16 cellular contexts compared by ENCODE assay signal in the genomic region with DNA sequence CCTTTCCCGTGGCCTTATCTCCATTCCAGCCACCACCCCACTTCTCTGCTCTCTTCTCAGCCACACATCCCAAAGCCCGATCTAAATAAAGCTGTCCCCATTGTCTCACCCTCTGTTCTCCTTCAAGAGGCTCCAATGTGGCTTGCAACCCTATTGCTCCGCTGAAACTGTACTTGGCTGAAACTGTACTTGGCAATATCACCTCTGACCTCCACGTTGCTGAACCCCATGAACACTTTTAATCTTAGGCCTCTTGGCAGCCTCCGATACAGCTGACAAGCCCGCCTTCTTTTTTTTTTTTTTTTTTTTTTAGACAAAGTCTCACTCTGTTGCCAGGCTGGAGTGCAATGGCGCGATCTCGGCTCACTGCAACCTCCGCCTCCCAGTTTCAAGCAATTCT. TPM values are rescaled to one million over a fixed set of nuclear protein-coding genes. Genes with fewer than 3 reads are reported as not detected.
A peak's percentile ranks its signal among the peaks of the same experiment; 100 is the strongest.
DNase-seq lines count a peak whose midpoint lies in the region; TF ChIP-seq lines count a peak whose summit lies in the region.
"Had no signal": no experiment of that assay in that cellular context is flagged by ENCODE, and none has a peak within 500 bp of the region (broad histone marks: within the 10 kb centered on the region; RNA-seq: fewer than 3 reads in every experiment).

No MANE protein-coding gene starts in this region.

- BruUV-seq in MCF 10A (replicated peaks; lab: Mats Ljungman, UMichigan) = no TSS peak
- BruUV-seq in mammary epithelial cell (replicated peaks; lab: Mats Ljungman, UMichigan) = no TSS peak

- H4K8ac ChIP-seq in mesendoderm (ENCODE audit: low read depth, low read length) = no peak overlapping the region

- H3K4me1 ChIP-seq in mammary epithelial cell (ENCODE audit: insufficient read depth, low read length) (no peaks in the 10 kb centered on the region), adrenal gland (replicated peaks in 1 of 2) (peaks cover 8 to 82% of the 10 kb centered on the region in 2 donors), mesendoderm (ENCODE audit: control insufficient read depth, low read depth, low read length) (peaks cover 11% of the 10 kb centered on the region)

- H3K9me3 Mint-ChIP-seq in MCF 10A (ENCODE audit: unreplicated experiment) = no peaks in the 10 kb centered on the region
- H3K9me3 Mint-ChIP-seq in progenitor cell of endocrine pancreas (ENCODE audit: low read depth) = no peaks in the 10 kb centered on the region
- H3K9me3 Mint-ChIP-seq: CD4-positive, CD25-positive, alpha-beta regulatory T cell had no signal

- H3K27ac Mint-ChIP-seq in MCF 10A (ENCODE audit: low read depth, unreplicated experiment) (peak overlapping the region; percentile 83), progenitor cell of endocrine pancreas (peak overlapping the region; percentile 47)

- POLR2A ChIA-PET in MCF 10A (lab: Yijun Ruan, JAX) = no interaction called here

- no peak overlapping the region for H2AK5ac ChIP-seq in mesendoderm (ENCODE audit: low read length)

- H2BK15ac ChIP-seq in mesendoderm (replicated peaks; ENCODE audit: low read depth) = no peak overlapping the region

- H3K4ac ChIP-seq in mesendoderm (ENCODE audit: low read depth, low read length) = no peak overlapping the region

- intact Hi-C loops in MCF 10A (cut with micrococcal nuclease) = no loop called here
- intact Hi-C loops in mammary epithelial cell (cut with micrococcal nuclease) = no loop called here
- intact Hi-C loops in adrenal gland (cut with DNase I) = no loop called here

- TF ChIP-seq CTCF in MCF 10A (IDR thresholded peaks at IDR 0.05; ENCODE audit: unreplicated experiment) (no peak), mammary epithelial cell (conservative IDR thresholded peaks at IDR 0.05 in 1 of 2, IDR thresholded peaks at IDR 0.05 in 1 of 2; ENCODE audit: extremely low read depth in 1 of 2, insufficient read depth in 1 of 2, low read depth in 1 of 2, low read length in 2 of 2) (no peak), adrenal gland (IDR thresholded peaks at IDR 0.05) (no peak), progenitor cell of endocrine pancreas (IDR thresholded peaks at IDR 0.05; ENCODE audit: unreplicated experiment) (no peak)

- no peak overlapping the region for H2AFZ ChIP-seq in mammary epithelial cell (ENCODE audit: low read depth, low read length)
- H2AFZ ChIP-seq: GM23248 had no signal

- dilution Hi-C loops in mammary epithelial cell (cut with HindIII; ENCODE audit: low sequenced_read_pairs) = no loop called here

- no peak overlapping the region for H2BK5ac ChIP-seq in mesendoderm (ENCODE audit: low read length)

- H3K23ac ChIP-seq in mesendoderm (ENCODE audit: low read length) = no peak overlapping the region

- in situ Hi-C loops in mammary epithelial cell (cut with MboI; ENCODE audit: low sequenced_read_pairs in 2 of 2) = no loop called here

- TF ChIP-seq POLR2A in adrenal gland (IDR thresholded peaks at IDR 0.05) = no peak

- no peak overlapping the region for H3K4me3 Mint-ChIP-seq in MCF 10A (ENCODE audit: unreplicated experiment)
- H3K4me3 Mint-ChIP-seq in progenitor cell of endocrine pancreas (ENCODE audit: low read depth) = no peak overlapping the region
- H3K4me3 Mint-ChIP-seq: CD4-positive, CD25-positive, alpha-beta regulatory T cell had no signal

- no peaks in the 10 kb centered on the region for H3K9me3 ChIP-seq in mammary epithelial cell (replicated peaks; ENCODE audit: insufficient read depth, low read length)
- H3K9me3 ChIP-seq in adrenal gland (replicated peaks in 1 of 3) = no peaks in the 10 kb centered on the region
- H3K9me3 ChIP-seq: MG63 had no signal

- no peak overlapping the region for H2BK120ac ChIP-seq in mesendoderm (ENCODE audit: low read depth, low read length)

- no peak overlapping the region for H3K18ac ChIP-seq in mesendoderm (ENCODE audit: low read length)

- whole genome bisulfite sequencing in mammary epithelial cell (ENCODE audit: low coverage, missing lambda C conversion rate) = 94% methylated on average over 8 of the region's 10 CpGs
- 36 to 71% (median 54%) methylated on average over 10 of the region's 10 CpGs for WGBS in adrenal gland, 4 donors
- no CpG with 5 or more reads among the region's 10 CpGs for WGBS in mesendoderm (ENCODE audit: extremely low coverage, insufficient coverage, low lambda C conversion rate)

- H3K4me3 ChIP-seq in mammary epithelial cell (replicated peaks in 1 of 3; ENCODE audit: insufficient read depth in 1 of 3, low read depth in 2 of 3, low read length in 3 of 3) = no peak overlapping the region
- H3K4me3 ChIP-seq in adrenal gland = no peak overlapping the region
- H3K4me3 ChIP-seq in mesendoderm (ENCODE audit: low read length) = no peak overlapping the region
- H3K4me3 ChIP-seq: GM23248, MG63 had no signal

- H3K36me3 ChIP-seq in mammary epithelial cell (ENCODE audit: insufficient read depth, low read length) (peaks cover 8% of the 10 kb centered on the region), adrenal gland (replicated peaks in 1 of 2) (peaks cover 0 to 15% of the 10 kb centered on the region in 2 donors), mesendoderm (ENCODE audit: control insufficient read depth, insufficient read depth, low read length) (no peaks in the 10 kb centered on the region)

- no peaks in the 10 kb centered on the region for H3K27me3 Mint-ChIP-seq in MCF 10A (ENCODE audit: insufficient read depth, unreplicated experiment)
- no peaks in the 10 kb centered on the region for H3K27me3 Mint-ChIP-seq in progenitor cell of endocrine pancreas
- H3K27me3 Mint-ChIP-seq: CD4-positive, CD25-positive, alpha-beta regulatory T cell had no signal

- H3K4me2 ChIP-seq in mammary epithelial cell (ENCODE audit: insufficient read depth, low read depth, low read length) = no peak overlapping the region
- no peak overlapping the region for H3K4me2 ChIP-seq in mesendoderm (ENCODE audit: low read length)
- H3K4me2 ChIP-seq: KMS-11 had no signal

- DNase-seq in MCF 10A (ENCODE audit: unreplicated experiment) (no peak), mammary epithelial cell (no peak), adrenal gland (peak in 4 of 7 donors; percentile 29 to 56 (median 53)), mesendoderm (peak; percentile 37), progenitor cell of endocrine pancreas (ENCODE audit: low spot score, unreplicated experiment) (no peak), HPDE6-E6E7 (ENCODE audit: extremely low spot score) (no peak), hippocampal formation (lab: John Stamatoyannopoulos, UW) (no peak)
- DNase-seq: ACHN; CD4-positive, CD25-positive, alpha-beta regulatory T cell; DMS79 treated with DMSO at 0.1 percent for 48 hours; GM23248; MG63; NCI-H1105; NCI-H1694 treated with DMSO at 0.1 percent for 48 hours had no signal

- H3K56ac ChIP-seq in mesendoderm (ENCODE audit: low read length) = peak overlapping the region; percentile 19

- H3K27ac ChIP-seq in mammary epithelial cell (ENCODE audit: insufficient read depth, low read depth, low read length) (no peak overlapping the region), adrenal gland (peak overlapping the region in 2 of 5 donors; percentile 32 to 38), mesendoderm (ENCODE audit: low read depth, low read length) (no peak overlapping the region)
- H3K27ac ChIP-seq: GM23248, HL-60, KMS-11 had no signal

- H3K79me2 ChIP-seq in mammary epithelial cell (ENCODE audit: insufficient read depth, low read length) (peaks cover 36% of the 10 kb centered on the region), mesendoderm (ENCODE audit: control insufficient read depth, insufficient read depth, low read length) (no peaks in the 10 kb centered on the region)

- no peak overlapping the region for H4K5ac ChIP-seq in mesendoderm (ENCODE audit: low read length)

- H3K9ac ChIP-seq in mammary epithelial cell (ENCODE audit: insufficient read depth, low read length) (no peak overlapping the region), mesendoderm (ENCODE audit: low read length) (no peak overlapping the region)
- H3K9ac ChIP-seq: GM23248, KMS-11 had no signal

- H3K36me3 Mint-ChIP-seq in MCF 10A (ENCODE audit: insufficient read depth, unreplicated experiment) = peaks cover 95% of the 10 kb centered on the region
- peaks cover 32% of the 10 kb centered on the region for H3K36me3 Mint-ChIP-seq in progenitor cell of endocrine pancreas (ENCODE audit: insufficient read depth)

- CTCF ChIA-PET in MCF 10A (lab: Yijun Ruan, JAX) (interaction anchor here (1.1 kb wide), 1 partner anchor 33 kb away, joined by 3 read pairs; no protein-coding TSS in a partner anchor), mammary epithelial cell (lab: Charles Lee; ENCODE audit: low non-redundant PET) (no interaction called here)

- H3K79me1 ChIP-seq in mesendoderm (ENCODE audit: low read length) = peaks cover 4% of the 10 kb centered on the region

- H3K27me3 ChIP-seq in mammary epithelial cell (ENCODE audit: insufficient read depth, low read length) (no peaks in the 10 kb centered on the region), adrenal gland (no peaks in the 10 kb centered on the region), mesendoderm (ENCODE audit: insufficient read depth, low read length, poor library complexity) (no peaks in the 10 kb centered on the region)
- H3K27me3 ChIP-seq: MG63 had no signal

- H3K4me1 Mint-ChIP-seq in MCF 10A (ENCODE audit: insufficient read depth, unreplicated experiment) (no peaks in the 10 kb centered on the region), progenitor cell of endocrine pancreas (ENCODE audit: low read depth) (peaks cover 11% of the 10 kb centered on the region)

- no peaks in the 10 kb centered on the region for H4K20me1 ChIP-seq in mammary epithelial cell (ENCODE audit: insufficient read depth, low read length)

RNA-seq across cellular contexts. Expression of gene DCTD, which starts 12.1 kb away (rescaled TPM):
- 168 and 180 TPM in 2 replicates for total RNA-seq in MCF 10A (2022)
- 100 to 1,000 TPM in 1 of 2 donors, 10 to 100 TPM in 1; 71.3 to 121 TPM for total RNA-seq in mammary epithelial cell
- 105 TPM for polyA plus RNA-seq in mammary epithelial cell
- polyA minus RNA-seq in mammary epithelial cell = 163 TPM
- 100 to 1,000 TPM in 6 of 8 donors, 10 to 100 TPM in 2; 70.0 to 254 (median 126) TPM for total RNA-seq in adrenal gland
- 100 to 1,000 TPM in 2 of 3 donors, 10 to 100 TPM in 1; 54.5 to 164 (median 102) TPM for polyA plus RNA-seq in adrenal gland
- 70.5 TPM for polyA plus RNA-seq in mesendoderm (2013, experiment 1 of 2)
- polyA plus RNA-seq in mesendoderm (2013, experiment 2 of 2) = 73.6 TPM
- total RNA-seq in progenitor cell of endocrine pancreas = 99.4 and 104 TPM in 2 replicates

Comparison
In these comparisons a context has a peak if more than half of its experiments do, and no peak if none do; other contexts are left out.
1. DNase-seq: peak in adrenal gland (4 of 7) and mesendoderm (single experiment); none in MCF 10A (single experiment), mammary epithelial cell (single experiment), progenitor cell of endocrine pancreas (single experiment), HPDE6-E6E7 (single experiment) and hippocampal formation (0 of 2).